1 cellular context compared by ENCODE assay signal in the genomic region with DNA sequence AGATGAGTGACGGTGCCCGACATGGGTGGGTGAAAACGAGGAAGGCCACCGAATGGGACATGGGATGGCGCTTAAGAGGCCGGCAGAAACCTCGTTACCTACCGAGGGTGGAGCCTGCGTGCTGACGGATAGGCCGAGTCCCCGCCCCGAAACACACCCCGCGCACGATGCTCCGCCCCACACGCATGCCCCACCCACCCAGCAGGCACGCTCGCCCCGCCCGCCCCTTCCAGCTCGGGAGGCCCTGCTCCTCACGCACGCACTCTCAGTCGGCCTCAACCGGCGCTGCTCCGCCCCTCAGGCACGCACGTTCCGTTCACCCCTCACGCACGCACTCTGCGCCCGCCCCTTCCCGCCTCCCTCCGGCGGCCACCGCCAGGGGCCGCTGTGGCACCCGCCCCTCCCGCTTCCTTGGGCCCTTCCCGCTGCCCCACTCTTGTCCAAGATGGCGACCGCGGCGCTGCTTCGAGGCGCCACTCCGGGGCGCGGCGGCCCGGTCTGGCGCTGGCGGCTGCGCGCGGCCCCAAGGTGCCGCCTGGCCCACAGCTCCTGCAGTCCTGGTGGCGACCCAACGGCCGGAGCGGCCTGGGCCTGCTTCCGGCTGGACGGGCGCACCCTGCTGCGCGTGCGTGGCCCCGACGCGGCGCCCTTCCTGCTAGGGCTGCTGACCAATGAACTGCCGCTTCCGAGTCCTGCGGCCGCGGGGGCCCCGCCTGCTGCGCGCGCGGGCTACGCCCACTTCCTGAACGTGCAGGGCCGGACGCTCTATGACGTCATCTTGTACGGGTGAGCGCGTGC.
TF ChIP-seq lines count a peak whose summit lies in the region.

A gene (plus strand): TSS at position 433 of the 798 bp plus-strand sequence. CDS start 13 bp downstream, at position 446.

TF ChIP-seq in K562, 482 proteins besides CTCF, POLR2A, EP300 and RAD21 (continued from another document and continues in another):
- TF ChIP-seq NR2C2 (CRISPR knock-in tag; IDR thresholded peaks at IDR 0.05) (no peak), NR2C2 (tag; IDR thresholded peaks at IDR 0.05) (peak; percentile 94), MYNN (IDR thresholded peaks at IDR 0.05) (no peak), MYNN (CRISPR knock-in tag; IDR thresholded peaks at IDR 0.05) (no peak), SMAD1 (IDR thresholded peaks at IDR 0.05; ENCODE audit: low read depth, low read length, partially characterized antibody) (peak; percentile 91), CBFA2T2 (conservative IDR thresholded peaks at IDR 0.05) (no peak), RFX7 (CRISPR knock-in tag; IDR thresholded peaks at IDR 0.05) (no peak), ZNF165 (CRISPR knock-in tag; IDR thresholded peaks at IDR 0.05; ENCODE audit: borderline replicate concordance) (no peak), PML (IDR thresholded peaks at IDR 0.05; ENCODE audit: low read length) (0 out of 2 replicates have a peak, but pooled peaks have one; percentile 15), NBN (IDR thresholded peaks at IDR 0.05; ENCODE audit: low read depth) (peak; percentile 83; the same call in 1 of the 2 replicates), NR1H2 (CRISPR knock-in tag; IDR thresholded peaks at IDR 0.05) (0 out of 2 replicates have a peak, but pooled peaks have one; percentile 73), FOSL1 (tag; conservative IDR thresholded peaks at IDR 0.05) (no peak; the same call in none of the 2 replicates), SOX6 (IDR thresholded peaks at IDR 0.05) (peak; percentile 85), ZEB2 (IDR thresholded peaks at IDR 0.05) (no peak), SRSF9 (IDR thresholded peaks at IDR 0.05; ENCODE audit: borderline replicate concordance, low read depth, low read length) (no peak), NFYB (IDR thresholded peaks at IDR 0.05; ENCODE audit: extremely low read depth, insufficient read length) (no peak), ELF4 (CRISPR knock-in tag; IDR thresholded peaks at IDR 0.05) (peak; percentile 93), ZNF785 (CRISPR knock-in tag; IDR thresholded peaks at IDR 0.05) (no peak), RFX5 (IDR thresholded peaks at IDR 0.05; ENCODE audit: low read depth, low read length) (no peak), ZNF57 (CRISPR knock-in tag; IDR thresholded peaks at IDR 0.05) (no peak), ETV1 (tag; conservative IDR thresholded peaks at IDR 0.05; ENCODE audit: low read depth) (peak; percentile 79), ZBTB8A (IDR thresholded peaks at IDR 0.05; ENCODE audit: partially characterized antibody) (no peak), CREBBP (IDR thresholded peaks at IDR 0.05; ENCODE audit: low read depth, low read length) (no peak), SMAD3 (CRISPR knock-in tag; conservative IDR thresholded peaks at IDR 0.05) (no peak), ZNF354B (CRISPR knock-in tag; IDR thresholded peaks at IDR 0.05) (no peak), BCL6 (CRISPR knock-in tag; IDR thresholded peaks at IDR 0.05) (no peak), KLF13 (tag; IDR thresholded peaks at IDR 0.05; ENCODE audit: borderline replicate concordance, low read depth) (peak; percentile 93), CHCHD3 (CRISPR knock-in tag; IDR thresholded peaks at IDR 0.05) (no peak; the same call in 1 of the 2 replicates), KDM5B (IDR thresholded peaks at IDR 0.05; ENCODE audit: insufficient replicate concordance, low read depth, low read length) (peak; percentile 85), EZH2 (IDR thresholded peaks at IDR 0.05; ENCODE audit: borderline replicate concordance, low read depth, low read length) (no peak), HMG20B (CRISPR knock-in tag; IDR thresholded peaks at IDR 0.05) (no peak), ZNF143 (CRISPR knock-in tag; IDR thresholded peaks at IDR 0.05) (no peak), ZNF589 (CRISPR knock-in tag; IDR thresholded peaks at IDR 0.05; ENCODE audit: low read depth) (no peak), DPF2 (IDR thresholded peaks at IDR 0.05) (no peak), ARID2 (IDR thresholded peaks at IDR 0.05) (no peak), SMAD2 (IDR thresholded peaks at IDR 0.05; ENCODE audit: low read depth, low read length) (no peak), SIN3A (IDR thresholded peaks at IDR 0.05; ENCODE audit: borderline replicate concordance in 2 of 2, control insufficient read depth in 1 of 2, low read depth in 2 of 2, low read length in 2 of 2) (peak; percentile 48 to 78; a peak in 2 of 4 replicates), ZSCAN32 (CRISPR knock-in tag; IDR thresholded peaks at IDR 0.05) (no peak), GTF2F1 (IDR thresholded peaks at IDR 0.05; ENCODE audit: low read depth, low read length) (peak; percentile 78; the same call in 1 of the 2 replicates), KLF16 (IDR thresholded peaks at IDR 0.05) (peak; percentile 66; the same call in 1 of the 2 replicates), HDAC1 (IDR thresholded peaks at IDR 0.05) (no peak), HMGN3 (IDR thresholded peaks at IDR 0.05; ENCODE audit: borderline replicate concordance, extremely low read depth, insufficient read length, low read depth, low read length) (peak; percentile 93), ZNF696 (CRISPR knock-in tag; conservative IDR thresholded peaks at IDR 0.05) (no peak), DACH1 (IDR thresholded peaks at IDR 0.05; ENCODE audit: partially characterized antibody) (no peak), KLF10 (CRISPR knock-in tag; IDR thresholded peaks at IDR 0.05) (no peak), ZNF274 (IDR thresholded peaks at IDR 0.05; ENCODE audit: borderline replicate concordance, low read depth, low read length) (no peak)
- TF ChIP-seq, protein P1, sequence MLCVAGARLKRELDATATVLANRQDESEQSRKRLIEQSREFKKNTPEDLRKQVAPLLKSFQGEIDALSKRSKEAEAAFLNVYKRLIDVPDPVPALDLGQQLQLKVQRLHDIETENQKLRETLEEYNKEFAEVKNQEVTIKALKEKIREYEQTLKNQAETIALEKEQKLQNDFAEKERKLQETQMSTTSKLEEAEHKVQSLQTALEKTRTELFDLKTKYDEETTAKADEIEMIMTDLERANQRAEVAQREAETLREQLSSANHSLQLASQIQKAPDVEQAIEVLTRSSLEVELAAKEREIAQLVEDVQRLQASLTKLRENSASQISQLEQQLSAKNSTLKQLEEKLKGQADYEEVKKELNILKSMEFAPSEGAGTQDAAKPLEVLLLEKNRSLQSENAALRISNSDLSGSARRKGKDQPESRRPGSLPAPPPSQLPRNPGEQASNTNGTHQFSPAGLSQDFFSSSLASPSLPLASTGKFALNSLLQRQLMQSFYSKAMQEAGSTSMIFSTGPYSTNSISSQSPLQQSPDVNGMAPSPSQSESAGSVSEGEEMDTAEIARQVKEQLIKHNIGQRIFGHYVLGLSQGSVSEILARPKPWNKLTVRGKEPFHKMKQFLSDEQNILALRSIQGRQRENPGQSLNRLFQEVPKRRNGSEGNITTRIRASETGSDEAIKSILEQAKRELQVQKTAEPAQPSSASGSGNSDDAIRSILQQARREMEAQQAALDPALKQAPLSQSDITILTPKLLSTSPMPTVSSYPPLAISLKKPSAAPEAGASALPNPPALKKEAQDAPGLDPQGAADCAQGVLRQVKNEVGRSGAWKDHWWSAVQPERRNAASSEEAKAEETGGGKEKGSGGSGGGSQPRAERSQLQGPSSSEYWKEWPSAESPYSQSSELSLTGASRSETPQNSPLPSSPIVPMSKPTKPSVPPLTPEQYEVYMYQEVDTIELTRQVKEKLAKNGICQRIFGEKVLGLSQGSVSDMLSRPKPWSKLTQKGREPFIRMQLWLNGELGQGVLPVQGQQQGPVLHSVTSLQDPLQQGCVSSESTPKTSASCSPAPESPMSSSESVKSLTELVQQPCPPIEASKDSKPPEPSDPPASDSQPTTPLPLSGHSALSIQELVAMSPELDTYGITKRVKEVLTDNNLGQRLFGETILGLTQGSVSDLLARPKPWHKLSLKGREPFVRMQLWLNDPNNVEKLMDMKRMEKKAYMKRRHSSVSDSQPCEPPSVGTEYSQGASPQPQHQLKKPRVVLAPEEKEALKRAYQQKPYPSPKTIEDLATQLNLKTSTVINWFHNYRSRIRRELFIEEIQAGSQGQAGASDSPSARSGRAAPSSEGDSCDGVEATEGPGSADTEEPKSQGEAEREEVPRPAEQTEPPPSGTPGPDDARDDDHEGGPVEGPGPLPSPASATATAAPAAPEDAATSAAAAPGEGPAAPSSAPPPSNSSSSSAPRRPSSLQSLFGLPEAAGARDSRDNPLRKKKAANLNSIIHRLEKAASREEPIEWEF (CRISPR knock-in tag; IDR thresholded peaks at IDR 0.05) = no peak
- TF ChIP-seq, protein P2, sequence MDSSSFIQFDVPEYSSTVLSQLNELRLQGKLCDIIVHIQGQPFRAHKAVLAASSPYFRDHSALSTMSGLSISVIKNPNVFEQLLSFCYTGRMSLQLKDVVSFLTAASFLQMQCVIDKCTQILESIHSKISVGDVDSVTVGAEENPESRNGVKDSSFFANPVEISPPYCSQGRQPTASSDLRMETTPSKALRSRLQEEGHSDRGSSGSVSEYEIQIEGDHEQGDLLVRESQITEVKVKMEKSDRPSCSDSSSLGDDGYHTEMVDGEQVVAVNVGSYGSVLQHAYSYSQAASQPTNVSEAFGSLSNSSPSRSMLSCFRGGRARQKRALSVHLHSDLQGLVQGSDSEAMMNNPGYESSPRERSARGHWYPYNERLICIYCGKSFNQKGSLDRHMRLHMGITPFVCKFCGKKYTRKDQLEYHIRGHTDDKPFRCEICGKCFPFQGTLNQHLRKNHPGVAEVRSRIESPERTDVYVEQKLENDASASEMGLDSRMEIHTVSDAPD (CRISPR knock-in tag; IDR thresholded peaks at IDR 0.05) = peak; percentile 24; the same call in 1 of the 2 replicates
- TF ChIP-seq, protein P3, sequence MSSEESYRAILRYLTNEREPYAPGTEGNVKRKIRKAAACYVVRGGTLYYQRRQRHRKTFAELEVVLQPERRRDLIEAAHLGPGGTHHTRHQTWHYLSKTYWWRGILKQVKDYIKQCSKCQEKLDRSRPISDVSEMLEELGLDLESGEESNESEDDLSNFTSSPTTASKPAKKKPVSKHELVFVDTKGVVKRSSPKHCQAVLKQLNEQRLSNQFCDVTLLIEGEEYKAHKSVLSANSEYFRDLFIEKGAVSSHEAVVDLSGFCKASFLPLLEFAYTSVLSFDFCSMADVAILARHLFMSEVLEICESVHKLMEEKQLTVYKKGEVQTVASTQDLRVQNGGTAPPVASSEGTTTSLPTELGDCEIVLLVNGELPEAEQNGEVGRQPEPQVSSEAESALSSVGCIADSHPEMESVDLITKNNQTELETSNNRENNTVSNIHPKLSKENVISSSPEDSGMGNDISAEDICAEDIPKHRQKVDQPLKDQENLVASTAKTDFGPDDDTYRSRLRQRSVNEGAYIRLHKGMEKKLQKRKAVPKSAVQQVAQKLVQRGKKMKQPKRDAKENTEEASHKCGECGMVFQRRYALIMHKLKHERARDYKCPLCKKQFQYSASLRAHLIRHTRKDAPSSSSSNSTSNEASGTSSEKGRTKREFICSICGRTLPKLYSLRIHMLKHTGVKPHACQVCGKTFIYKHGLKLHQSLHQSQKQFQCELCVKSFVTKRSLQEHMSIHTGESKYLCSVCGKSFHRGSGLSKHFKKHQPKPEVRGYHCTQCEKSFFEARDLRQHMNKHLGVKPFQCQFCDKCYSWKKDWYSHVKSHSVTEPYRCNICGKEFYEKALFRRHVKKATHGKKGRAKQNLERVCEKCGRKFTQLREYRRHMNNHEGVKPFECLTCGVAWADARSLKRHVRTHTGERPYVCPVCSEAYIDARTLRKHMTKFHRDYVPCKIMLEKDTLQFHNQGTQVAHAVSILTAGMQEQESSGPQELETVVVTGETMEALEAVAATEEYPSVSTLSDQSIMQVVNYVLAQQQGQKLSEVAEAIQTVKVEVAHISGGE (CRISPR knock-in tag; IDR thresholded peaks at IDR 0.05) = peak in 2 of 3 experiments; percentile 63 to 81; a peak in 3 of 6 replicates
- TF ChIP-seq, protein P4, sequence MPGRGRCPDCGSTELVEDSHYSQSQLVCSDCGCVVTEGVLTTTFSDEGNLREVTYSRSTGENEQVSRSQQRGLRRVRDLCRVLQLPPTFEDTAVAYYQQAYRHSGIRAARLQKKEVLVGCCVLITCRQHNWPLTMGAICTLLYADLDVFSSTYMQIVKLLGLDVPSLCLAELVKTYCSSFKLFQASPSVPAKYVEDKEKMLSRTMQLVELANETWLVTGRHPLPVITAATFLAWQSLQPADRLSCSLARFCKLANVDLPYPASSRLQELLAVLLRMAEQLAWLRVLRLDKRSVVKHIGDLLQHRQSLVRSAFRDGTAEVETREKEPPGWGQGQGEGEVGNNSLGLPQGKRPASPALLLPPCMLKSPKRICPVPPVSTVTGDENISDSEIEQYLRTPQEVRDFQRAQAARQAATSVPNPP (IDR thresholded peaks at IDR 0.05; ENCODE audit: borderline replicate concordance, insufficient read depth, insufficient read length) = no peak
- TF ChIP-seq, protein P5, sequence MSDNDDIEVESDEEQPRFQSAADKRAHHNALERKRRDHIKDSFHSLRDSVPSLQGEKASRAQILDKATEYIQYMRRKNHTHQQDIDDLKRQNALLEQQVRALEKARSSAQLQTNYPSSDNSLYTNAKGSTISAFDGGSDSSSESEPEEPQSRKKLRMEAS (CRISPR knock-in tag; IDR thresholded peaks at IDR 0.05) = peak; percentile 94
- TF ChIP-seq, protein P6, sequence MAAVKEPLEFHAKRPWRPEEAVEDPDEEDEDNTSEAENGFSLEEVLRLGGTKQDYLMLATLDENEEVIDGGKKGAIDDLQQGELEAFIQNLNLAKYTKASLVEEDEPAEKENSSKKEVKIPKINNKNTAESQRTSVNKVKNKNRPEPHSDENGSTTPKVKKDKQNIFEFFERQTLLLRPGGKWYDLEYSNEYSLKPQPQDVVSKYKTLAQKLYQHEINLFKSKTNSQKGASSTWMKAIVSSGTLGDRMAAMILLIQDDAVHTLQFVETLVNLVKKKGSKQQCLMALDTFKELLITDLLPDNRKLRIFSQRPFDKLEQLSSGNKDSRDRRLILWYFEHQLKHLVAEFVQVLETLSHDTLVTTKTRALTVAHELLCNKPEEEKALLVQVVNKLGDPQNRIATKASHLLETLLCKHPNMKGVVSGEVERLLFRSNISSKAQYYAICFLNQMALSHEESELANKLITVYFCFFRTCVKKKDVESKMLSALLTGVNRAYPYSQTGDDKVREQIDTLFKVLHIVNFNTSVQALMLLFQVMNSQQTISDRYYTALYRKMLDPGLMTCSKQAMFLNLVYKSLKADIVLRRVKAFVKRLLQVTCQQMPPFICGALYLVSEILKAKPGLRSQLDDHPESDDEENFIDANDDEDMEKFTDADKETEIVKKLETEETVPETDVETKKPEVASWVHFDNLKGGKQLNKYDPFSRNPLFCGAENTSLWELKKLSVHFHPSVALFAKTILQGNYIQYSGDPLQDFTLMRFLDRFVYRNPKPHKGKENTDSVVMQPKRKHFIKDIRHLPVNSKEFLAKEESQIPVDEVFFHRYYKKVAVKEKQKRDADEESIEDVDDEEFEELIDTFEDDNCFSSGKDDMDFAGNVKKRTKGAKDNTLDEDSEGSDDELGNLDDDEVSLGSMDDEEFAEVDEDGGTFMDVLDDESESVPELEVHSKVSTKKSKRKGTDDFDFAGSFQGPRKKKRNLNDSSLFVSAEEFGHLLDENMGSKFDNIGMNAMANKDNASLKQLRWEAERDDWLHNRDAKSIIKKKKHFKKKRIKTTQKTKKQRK (IDR thresholded peaks at IDR 0.05; ENCODE audit: borderline replicate concordance, low read depth, low read length) = no peak
